Comparison of ENCODE assay signal across 18 cellular contexts in the genomic region with DNA sequence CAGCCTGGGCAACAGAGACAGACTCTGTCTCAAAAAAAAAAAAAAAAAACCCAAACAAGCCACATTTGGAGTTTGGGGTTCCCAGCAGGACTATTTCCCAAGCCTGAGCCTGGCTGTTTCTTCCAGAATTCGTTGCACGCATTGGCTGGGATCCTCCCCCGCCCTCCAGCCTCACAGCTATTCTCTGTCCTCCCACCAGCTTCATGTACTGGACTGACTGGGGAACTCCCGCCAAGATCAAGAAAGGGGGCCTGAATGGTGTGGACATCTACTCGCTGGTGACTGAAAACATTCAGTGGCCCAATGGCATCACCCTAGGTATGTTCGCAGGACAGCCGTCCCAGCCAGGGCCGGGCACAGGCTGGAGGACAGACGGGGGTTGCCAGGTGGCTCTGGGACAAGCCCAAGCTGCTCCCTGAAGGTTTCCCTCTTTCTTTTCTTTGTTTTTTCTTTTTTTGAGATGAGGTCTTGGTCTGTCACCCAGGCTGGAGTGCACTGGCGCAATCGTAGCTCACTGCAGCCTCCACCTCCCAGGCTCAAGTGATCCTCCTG. TPM values are rescaled to one million over a fixed set of nuclear protein-coding genes. Genes with fewer than 3 reads are reported as not detected.
DNase-seq lines count a peak whose midpoint lies in the region; ATAC-seq and TF ChIP-seq lines count a peak whose summit lies in the region.
"Had no signal": no experiment of that assay in that cellular context is flagged by ENCODE, and none has a peak within 500 bp of the region (broad histone marks: within the 10 kb centered on the region; RNA-seq: fewer than 3 reads in every experiment).

No MANE protein-coding gene starts in this region.

- DNase-seq in activated CD4-positive, alpha-beta T cell treated with anti-CD3 and anti-CD28 coated beads, Interleukin-2, amount 10 ng/mL, durations not matched to agents 7 days and 5 days: no peak
- no peak for DNase-seq in activated CD4-positive, alpha-beta T cell treated with anti-CD3 and anti-CD28 coated beads for 1 hour
- DNase-seq in stimulated activated naive CD8-positive, alpha-beta T cell treated with anti-CD3 and anti-CD28 coated beads, Interleukin-15, amount 100 ng/mL, for 72 hours: no peak
- no peak for DNase-seq in stimulated activated naive CD8-positive, alpha-beta T cell treated with anti-CD3 and anti-CD28 coated beads, Interleukin-15, Interleukin-2, amounts not matched to agents 100 U/mL and 50 U/mL, for 24 hours
- DNase-seq in neural crest cell (ENCODE audit: low read depth, low spot score) (no peak), aorta (no peak), neural progenitor cell (ENCODE audit: low spot score) (no peak)
- DNase-seq: 8988T, DND-41, HCEC 1CT, KG1, NCI-H1048, NCI-H146, NCI-H510A treated with DMSO at 0.1 percent for 48 hours, NCI-H82, PC-3 had no signal

- H3K36me3 Mint-ChIP-seq in activated CD4-positive, alpha-beta T cell treated with anti-CD3 and anti-CD28 coated beads, Interleukin-2, amount 10 ng/mL, durations not matched to agents 7 days and 5 days (ENCODE audit: low read depth): peaks cover 65% of the 10 kb centered on the region
- H3K36me3 Mint-ChIP-seq in neural crest cell (ENCODE audit: low read depth) (peaks cover 32% of the 10 kb centered on the region), neural progenitor cell (peaks cover 47% of the 10 kb centered on the region)

- 81 to 84% methylated on average over 11 of the region's 11 CpGs for WGBS in aorta, 2 donors

- H3K79me2 ChIP-seq in neural progenitor cell (ENCODE audit: low read depth): peaks cover 12% of the 10 kb centered on the region

- H3K4me3 ChIP-seq in aorta (ENCODE audit: low read length in 2 of 2) (no peak overlapping the region), neural progenitor cell (no peak overlapping the region)
- H3K4me3 ChIP-seq: BLaER1 treated with 17β-estradiol and CSF1 and Interleukin-3, amounts not matched to agents 10 nM and 100 nM had no signal

- peaks cover 46% of the 10 kb centered on the region for H4K20me1 ChIP-seq in neural progenitor cell (ENCODE audit: low read depth)

- H2AFZ ChIP-seq in neural progenitor cell (replicated peaks): no peak overlapping the region

- POLR2A ChIA-PET in activated CD4-positive, alpha-beta T cell treated with anti-CD3 and anti-CD28 coated beads, Interleukin-2, amount 10 ng/mL, durations not matched to agents 7 days and 5 days (lab: Charles Lee): no interaction called here

- no peak overlapping the region for H3K4me2 ChIP-seq in neural progenitor cell
- H3K4me2 ChIP-seq: BLaER1 treated with 17β-estradiol and CSF1 and Interleukin-3, amounts not matched to agents 10 nM and 100 nM had no signal

- H3K4me1 Mint-ChIP-seq in activated CD4-positive, alpha-beta T cell treated with anti-CD3 and anti-CD28 coated beads, Interleukin-2, amount 10 ng/mL, durations not matched to agents 7 days and 5 days: peaks cover under 1% of the 10 kb centered on the region
- H3K4me1 Mint-ChIP-seq in stimulated activated naive CD8-positive, alpha-beta T cell treated with anti-CD3 and anti-CD28 coated beads, Interleukin-15, amount 100 ng/mL, for 72 hours: no peaks in the 10 kb centered on the region
- H3K4me1 Mint-ChIP-seq in neural crest cell: no peaks in the 10 kb centered on the region
- H3K4me1 Mint-ChIP-seq in neural progenitor cell: no peaks in the 10 kb centered on the region

- no peaks in the 10 kb centered on the region for H3K27me3 ChIP-seq in aorta (ENCODE audit: control insufficient read depth in 1 of 2, insufficient read depth in 2 of 2, low read length in 1 of 2)
- no peaks in the 10 kb centered on the region for H3K27me3 ChIP-seq in neural progenitor cell
- H3K27me3 ChIP-seq: BLaER1 treated with 17β-estradiol and CSF1 and Interleukin-3, amounts not matched to agents 10 nM and 100 nM had no signal

- no peak overlapping the region for H3K4me3 Mint-ChIP-seq in activated CD4-positive, alpha-beta T cell treated with anti-CD3 and anti-CD28 coated beads, Interleukin-2, amount 10 ng/mL, durations not matched to agents 7 days and 5 days
- H3K4me3 Mint-ChIP-seq in stimulated activated naive CD8-positive, alpha-beta T cell treated with anti-CD3 and anti-CD28 coated beads, Interleukin-15, amount 100 ng/mL, for 72 hours: no peak overlapping the region
- H3K4me3 Mint-ChIP-seq in neural crest cell (no peak overlapping the region), neural progenitor cell (no peak overlapping the region)

- ATAC-seq in stimulated activated naive CD8-positive, alpha-beta T cell treated with anti-CD3 and anti-CD28 coated beads, Interleukin-15, amount 100 ng/mL, for 72 hours: no peak
- no peak for ATAC-seq in stimulated activated naive CD8-positive, alpha-beta T cell treated with anti-CD3 and anti-CD28 coated beads, Interleukin-15, Interleukin-2, amounts not matched to agents 100 U/mL and 50 U/mL, for 24 hours
- peak; percentile 39 for ATAC-seq in aorta (ENCODE audit: low FRiP score)
- no peak for ATAC-seq in HG02870 (IDR thresholded peaks at IDR 0.05; ENCODE audit: unreplicated experiment)
- ATAC-seq: PC-3 had no signal

- peaks cover 32% of the 10 kb centered on the region for H3F3A ChIP-seq in neural progenitor cell (ENCODE audit: low read depth)

- H3K9me3 ChIP-seq in aorta (ENCODE audit: control insufficient read depth, low read length) (no peaks in the 10 kb centered on the region), neural progenitor cell (ENCODE audit: low read depth) (no peaks in the 10 kb centered on the region)
- H3K9me3 ChIP-seq: BLaER1 treated with 17β-estradiol and CSF1 and Interleukin-3, amounts not matched to agents 10 nM and 100 nM had no signal

- no peaks in the 10 kb centered on the region for H3K9me3 Mint-ChIP-seq in activated CD4-positive, alpha-beta T cell treated with anti-CD3 and anti-CD28 coated beads, Interleukin-2, amount 10 ng/mL, durations not matched to agents 7 days and 5 days
- no peaks in the 10 kb centered on the region for H3K9me3 Mint-ChIP-seq in stimulated activated naive CD8-positive, alpha-beta T cell treated with anti-CD3 and anti-CD28 coated beads, Interleukin-15, amount 100 ng/mL, for 72 hours
- no peaks in the 10 kb centered on the region for H3K9me3 Mint-ChIP-seq in neural crest cell
- H3K9me3 Mint-ChIP-seq in neural progenitor cell: no peaks in the 10 kb centered on the region

- TF ChIP-seq CTCF in neural crest cell (conservative IDR thresholded peaks at IDR 0.05) (no peak), neural progenitor cell (IDR thresholded peaks at IDR 0.05) (no peak)

- no peak overlapping the region for H3K9ac ChIP-seq in neural progenitor cell

- H3K36me3 ChIP-seq in aorta (ENCODE audit: control insufficient read depth in 1 of 2, insufficient read depth in 2 of 2, low read length in 1 of 2) (peaks cover 2 to 6% of the 10 kb centered on the region in 2 donors), neural progenitor cell (peaks cover 24% of the 10 kb centered on the region)

- H3K27ac Mint-ChIP-seq in activated CD4-positive, alpha-beta T cell treated with anti-CD3 and anti-CD28 coated beads, Interleukin-2, amount 10 ng/mL, durations not matched to agents 7 days and 5 days: peak overlapping the region; percentile 50
- H3K27ac Mint-ChIP-seq in stimulated activated naive CD8-positive, alpha-beta T cell treated with anti-CD3 and anti-CD28 coated beads, Interleukin-15, amount 100 ng/mL, for 72 hours: peak overlapping the region; percentile 40 to 65
- peak overlapping the region; percentile 57 for H3K27ac Mint-ChIP-seq in neural crest cell (ENCODE audit: unreplicated experiment)
- H3K27ac Mint-ChIP-seq in neural progenitor cell: no peak overlapping the region

- no peaks in the 10 kb centered on the region for H3K4me1 ChIP-seq in aorta (ENCODE audit: control insufficient read depth in 1 of 2, insufficient read depth in 2 of 2, low read length in 2 of 2)
- no peaks in the 10 kb centered on the region for H3K4me1 ChIP-seq in neural progenitor cell
- H3K4me1 ChIP-seq: BLaER1 treated with 17β-estradiol and CSF1 and Interleukin-3, amounts not matched to agents 10 nM and 100 nM had no signal

- intact Hi-C loops in aorta (cut with DNase I): no loop called here

- H3K27me3 Mint-ChIP-seq in activated CD4-positive, alpha-beta T cell treated with anti-CD3 and anti-CD28 coated beads, Interleukin-2, amount 10 ng/mL, durations not matched to agents 7 days and 5 days: no peaks in the 10 kb centered on the region
- no peaks in the 10 kb centered on the region for H3K27me3 Mint-ChIP-seq in stimulated activated naive CD8-positive, alpha-beta T cell treated with anti-CD3 and anti-CD28 coated beads, Interleukin-15, amount 100 ng/mL, for 72 hours
- peaks cover under 1% of the 10 kb centered on the region for H3K27me3 Mint-ChIP-seq in neural crest cell (ENCODE audit: low read depth)
- peaks cover 4% of the 10 kb centered on the region for H3K27me3 Mint-ChIP-seq in neural progenitor cell (ENCODE audit: insufficient read depth, low read depth)

- CTCF ChIA-PET in activated CD4-positive, alpha-beta T cell treated with anti-CD3 and anti-CD28 coated beads, Interleukin-2, amount 10 ng/mL, durations not matched to agents 7 days and 5 days (lab: Charles Lee): interaction anchor here (0.9 kb wide), 1 partner anchor 66 kb away, joined by 3 read pairs; no protein-coding TSS in a partner anchor

- H3K27ac ChIP-seq in aorta (ENCODE audit: low read depth in 1 of 2, low read length in 2 of 2) (no peak overlapping the region), neural progenitor cell (no peak overlapping the region)

RNA-seq across cellular contexts. Expression of a gene that starts 26.7 kb away (rescaled TPM):
- total RNA-seq in activated CD4-positive, alpha-beta T cell treated with anti-CD3 and anti-CD28 coated beads, Interleukin-2, amount 10 ng/mL, durations not matched to agents 7 days and 5 days: 10 to 100 TPM; 93.0 to 97.1 TPM
- total RNA-seq in neural crest cell (141 and 152 TPM in 2 replicates), aorta (10 to 100 TPM; 50.4 to 94.0 TPM), neural progenitor cell (ENCODE audit: low replicate concordance) (39.3 and 78.0 TPM in 2 replicates)
- 1 to 10 TPM; 3.4 to 9.5 TPM for polyA plus RNA-seq in aorta

RNA-seq across cellular contexts. Expression of a gene that starts 39.6 kb away (rescaled TPM):
- 10 to 100 TPM; 80.4 to 97.3 TPM for total RNA-seq in activated CD4-positive, alpha-beta T cell treated with anti-CD3 and anti-CD28 coated beads, Interleukin-2, amount 10 ng/mL, durations not matched to agents 7 days and 5 days
- total RNA-seq in neural crest cell (67.0 and 71.3 TPM in 2 replicates), aorta (1 to 10 TPM; 1.1 to 2.9 TPM), neural progenitor cell (ENCODE audit: low replicate concordance) (56.7 and 57.1 TPM in 2 replicates)
- polyA plus RNA-seq in aorta: 1 to 10 TPM in 1 of 2 donors, under 1 TPM in 1; 0.43 to 1.0 TPM

Comparison
In these comparisons a context has a peak if more than half of its experiments do, and no peak if none do; other contexts are left out.
1. RNA of a gene that starts 39.6 kb away (total RNA-seq): 80.4 to 97.3 TPM in activated CD4-positive, alpha-beta T cell treated with anti-CD3 and anti-CD28 coated beads, Interleukin-2, amount 10 ng/mL, durations not matched to agents 7 days and 5 days, 67.0 to 71.3 TPM in neural crest cell and 56.7 to 57.1 TPM in neural progenitor cell; 1.1 to 2.9 TPM in aorta; every median in the first group is over 10 times any median in the second.